Comparison of ENCODE assay signal across 8 cellular contexts in genomic region chr21:44793269-44794030, GRCh38. TPM values are rescaled to one million over a fixed set of nuclear protein-coding genes. Genes with fewer than 3 reads are reported as not detected.
DNase-seq lines count a peak whose midpoint lies in the region; ATAC-seq and TF ChIP-seq lines count a peak whose summit lies in the region.

No MANE protein-coding gene starts in this region.

- peaks cover 19% of the 10 kb centered on the region for H3K4me1 ChIP-seq in OCI-LY3 (ENCODE audit: low read length)

- H3K4me1 Mint-ChIP-seq in IgD-negative memory B cell = peaks cover 34 to 42% (median 39%) of the 10 kb centered on the region in 3 donors
- peaks cover 44% of the 10 kb centered on the region for H3K4me1 Mint-ChIP-seq in activated T-helper 1 cell treated with anti-CD3 and anti-CD28 coated beads, Interleukin-12 subunit alpha, Interleukin-12 subunit beta, Interleukin-2, Interleukin-4 antibody, amounts not matched to agents 30 ng/mL and 10 ng/mL and 1 ng/mL, durations not matched to agents 14 hours and 24 hours and 36 hours (ENCODE audit: low read depth)

- H2AFZ ChIP-seq in OCI-LY3 (ENCODE audit: low read depth, low read length) = no peak overlapping the region

- peaks cover 30% of the 10 kb centered on the region for H4K20me1 ChIP-seq in OCI-LY3 (ENCODE audit: insufficient read depth, low read length)

- H3K79me2 ChIP-seq in OCI-LY3 (ENCODE audit: low read length) = peaks cover 97% of the 10 kb centered on the region

- intact Hi-C loops in Right ventricle myocardium inferior (cut with DNase I) (no loop called here), cardiac septum (cut with DNase I) (loop anchor here (5.0 kb wide), 1 partner anchor 281 kb away; no protein-coding TSS in a partner anchor)
- intact Hi-C loops in activated T-helper 1 cell treated with anti-CD3 and anti-CD28 coated beads, Interleukin-12 subunit alpha, Interleukin-12 subunit beta, Interleukin-2, Interleukin-4 antibody, amounts not matched to agents 30 ng/mL and 10 ng/mL and 1 ng/mL, durations not matched to agents 14 hours and 24 hours and 36 hours (cut with micrococcal nuclease) = loop anchor here (1.0 to 5.0 kb wide), 3 partner anchors 38 to 283 kb away; no protein-coding TSS in a partner anchor

- peak overlapping the region in 1 of 4 donors; percentile 14 for H3K4me3 Mint-ChIP-seq in IgD-negative memory B cell
- H3K4me3 Mint-ChIP-seq in activated T-helper 1 cell treated with anti-CD3 and anti-CD28 coated beads, Interleukin-12 subunit alpha, Interleukin-12 subunit beta, Interleukin-2, Interleukin-4 antibody, amounts not matched to agents 30 ng/mL and 10 ng/mL and 1 ng/mL, durations not matched to agents 14 hours and 24 hours and 36 hours = no peak overlapping the region

- peak overlapping the region; percentile 14 to 65 (median 63) for H3K27ac Mint-ChIP-seq in IgD-negative memory B cell
- peak overlapping the region; percentile 10 for H3K27ac Mint-ChIP-seq in activated T-helper 1 cell treated with anti-CD3 and anti-CD28 coated beads, Interleukin-12 subunit alpha, Interleukin-12 subunit beta, Interleukin-2, Interleukin-4 antibody, amounts not matched to agents 30 ng/mL and 10 ng/mL and 1 ng/mL, durations not matched to agents 14 hours and 24 hours and 36 hours

- H3K9me3 Mint-ChIP-seq in IgD-negative memory B cell = no peaks in the 10 kb centered on the region
- no peaks in the 10 kb centered on the region for H3K9me3 Mint-ChIP-seq in activated T-helper 1 cell treated with anti-CD3 and anti-CD28 coated beads, Interleukin-12 subunit alpha, Interleukin-12 subunit beta, Interleukin-2, Interleukin-4 antibody, amounts not matched to agents 30 ng/mL and 10 ng/mL and 1 ng/mL, durations not matched to agents 14 hours and 24 hours and 36 hours

- no peaks in the 10 kb centered on the region for H3K27me3 Mint-ChIP-seq in IgD-negative memory B cell
- no peaks in the 10 kb centered on the region for H3K27me3 Mint-ChIP-seq in activated T-helper 1 cell treated with anti-CD3 and anti-CD28 coated beads, Interleukin-12 subunit alpha, Interleukin-12 subunit beta, Interleukin-2, Interleukin-4 antibody, amounts not matched to agents 30 ng/mL and 10 ng/mL and 1 ng/mL, durations not matched to agents 14 hours and 24 hours and 36 hours (ENCODE audit: insufficient read depth)

- no peaks in the 10 kb centered on the region for H3K9me3 ChIP-seq in OCI-LY3 (ENCODE audit: insufficient read depth, low read length)

- H3K4me2 ChIP-seq in OCI-LY3 (ENCODE audit: low read length) = no peak overlapping the region

- peaks cover 13% of the 10 kb centered on the region for H3K36me3 ChIP-seq in OCI-LY3 (replicated peaks; ENCODE audit: low read depth, low read length)

- no peak overlapping the region for H3K27ac ChIP-seq in OCI-LY3 (ENCODE audit: low read length)

- peaks cover 5% of the 10 kb centered on the region for H3K36me3 Mint-ChIP-seq in IgD-negative memory B cell
- peaks cover 39% of the 10 kb centered on the region for H3K36me3 Mint-ChIP-seq in activated T-helper 1 cell treated with anti-CD3 and anti-CD28 coated beads, Interleukin-12 subunit alpha, Interleukin-12 subunit beta, Interleukin-2, Interleukin-4 antibody, amounts not matched to agents 30 ng/mL and 10 ng/mL and 1 ng/mL, durations not matched to agents 14 hours and 24 hours and 36 hours (ENCODE audit: low read depth)

- peak; percentile 70 for TF ChIP-seq CTCF in OCI-LY3 (IDR thresholded peaks at IDR 0.05; ENCODE audit: low read depth, low read length)
- peak; percentile 79 for TF ChIP-seq CTCF in fibroblast of villous mesenchyme (IDR thresholded peaks at IDR 0.05; ENCODE audit: insufficient read depth, low read depth, low read length)
- TF ChIP-seq CTCF in omental fat pad (IDR thresholded peaks at IDR 0.05) = peak in 1 of 3 donors; percentile 49

- ATAC-seq in Right ventricle myocardium inferior (peak; percentile 87), omental fat pad (ENCODE audit: low FRiP score) (peak; percentile 76), HG02678 (IDR thresholded peaks at IDR 0.05; ENCODE audit: unreplicated experiment) (no peak)

- DNase-seq in Right ventricle myocardium inferior (ENCODE audit: missing footprints) (peak; percentile 82), cardiac septum (ENCODE audit: low spot score) (no peak), fibroblast of villous mesenchyme (ENCODE audit: low read depth) (peak; percentile 68), omental fat pad (ENCODE audit: low spot score) (no peak)
- DNase-seq in activated T-helper 1 cell treated with anti-CD3 and anti-CD28 coated beads, Interleukin-12 subunit alpha, Interleukin-12 subunit beta, Interleukin-2, Interleukin-4 antibody, amounts not matched to agents 30 ng/mL and 10 ng/mL and 1 ng/mL, durations not matched to agents 14 hours and 24 hours and 36 hours (ENCODE audit: low spot score) = peak; percentile 45

- no peak overlapping the region for H3K4me3 ChIP-seq in OCI-LY3 (ENCODE audit: low read length)
- H3K4me3 ChIP-seq in fibroblast of villous mesenchyme (ENCODE audit: low read depth, low read length) = no peak overlapping the region

- H3K27me3 ChIP-seq in OCI-LY3 (ENCODE audit: low read depth, low read length) = no peaks in the 10 kb centered on the region

- no peak overlapping the region for H3K9ac ChIP-seq in OCI-LY3 (ENCODE audit: low read length)

RNA-seq across cellular contexts. Expression of gene UBE2G2, which starts 8.2 kb away (rescaled TPM):
- 66.6 TPM for total RNA-seq in Right ventricle myocardium inferior
- 69.7 TPM for total RNA-seq in cardiac septum
- polyA plus RNA-seq in IgD-negative memory B cell = 55.7 TPM
- total RNA-seq in activated T-helper 1 cell treated with anti-CD3 and anti-CD28 coated beads, Interleukin-12 subunit alpha, Interleukin-12 subunit beta, Interleukin-2, Interleukin-4 antibody, amounts not matched to agents 30 ng/mL and 10 ng/mL and 1 ng/mL, durations not matched to agents 14 hours and 24 hours and 36 hours = 137 and 151 TPM in 2 replicates
- total RNA-seq in fibroblast of villous mesenchyme = 86.7 and 88.5 TPM in 2 replicates
- total RNA-seq in omental fat pad = 100 to 1,000 TPM in 3 of 4 donors, 10 to 100 TPM in 1; 95.8 to 187 (median 103) TPM

RNA-seq across cellular contexts. Expression of gene SUMO3, which starts 24.4 kb away (rescaled TPM):
- total RNA-seq in Right ventricle myocardium inferior (73.9 TPM), cardiac septum (66.0 TPM), fibroblast of villous mesenchyme (81.5 and 102 TPM in 2 replicates), omental fat pad (10 to 100 TPM; 55.5 to 62.9 (median 60.2) TPM)
- polyA plus RNA-seq in IgD-negative memory B cell = 92.3 TPM
- total RNA-seq in activated T-helper 1 cell treated with anti-CD3 and anti-CD28 coated beads, Interleukin-12 subunit alpha, Interleukin-12 subunit beta, Interleukin-2, Interleukin-4 antibody, amounts not matched to agents 30 ng/mL and 10 ng/mL and 1 ng/mL, durations not matched to agents 14 hours and 24 hours and 36 hours = 86.9 and 88.6 TPM in 2 replicates

Comparison
In these comparisons a context has a peak if more than half of its experiments do, and no peak if none do; other contexts are left out.
1. DNase-seq: peak in Right ventricle myocardium inferior (single experiment), activated T-helper 1 cell treated with anti-CD3 and anti-CD28 coated beads, Interleukin-12 subunit alpha, Interleukin-12 subunit beta, Interleukin-2, Interleukin-4 antibody, amounts not matched to agents 30 ng/mL and 10 ng/mL and 1 ng/mL, durations not matched to agents 14 hours and 24 hours and 36 hours (single experiment) and fibroblast of villous mesenchyme (single experiment); none in cardiac septum (single experiment) and omental fat pad (single experiment).